1 cellular context compared by ENCODE assay signal in the genomic region with DNA sequence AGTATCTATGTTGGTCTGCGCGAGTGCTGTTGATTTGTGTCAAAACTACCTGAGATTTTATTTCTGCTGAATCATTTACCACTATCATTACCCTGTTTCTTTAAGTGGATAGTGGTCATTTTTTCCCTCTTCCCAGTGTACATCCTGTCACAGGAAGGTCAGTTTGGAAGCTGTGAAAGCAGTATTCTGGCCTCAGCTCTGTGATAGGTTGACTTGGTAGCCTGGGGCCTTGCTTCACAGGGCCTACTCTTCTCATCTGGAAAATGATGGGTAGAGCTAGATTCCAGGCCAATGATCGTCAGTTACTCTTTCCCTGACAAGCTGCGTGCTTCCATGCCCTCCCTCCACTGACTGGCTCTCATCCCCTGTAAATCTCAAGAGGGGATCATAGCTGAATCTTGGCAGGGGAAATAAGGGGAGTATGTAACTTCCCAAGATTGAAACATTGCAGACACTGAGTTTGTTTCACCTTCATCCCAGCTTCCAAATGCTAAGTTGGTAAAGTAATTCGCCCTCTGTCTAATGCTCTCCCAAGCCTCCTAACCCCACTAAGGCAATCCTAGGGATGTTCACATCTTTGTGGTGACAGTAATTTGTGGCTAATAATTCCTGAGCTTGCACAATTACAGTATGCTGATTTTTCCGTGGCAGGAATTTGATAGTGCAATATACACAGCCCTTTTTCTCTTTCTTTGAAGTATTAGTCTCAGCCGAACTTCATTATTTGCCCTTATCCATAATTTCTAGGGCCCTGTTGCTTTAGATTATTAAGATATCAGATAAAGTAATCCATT.
TF ChIP-seq lines count a peak whose summit lies in the region.

No MANE protein-coding gene starts in this region.

TF ChIP-seq in WTC11, 78 proteins besides CTCF, POLR2A, EP300 and RAD21 (continued from another document):
- TF ChIP-seq, protein P1, sequence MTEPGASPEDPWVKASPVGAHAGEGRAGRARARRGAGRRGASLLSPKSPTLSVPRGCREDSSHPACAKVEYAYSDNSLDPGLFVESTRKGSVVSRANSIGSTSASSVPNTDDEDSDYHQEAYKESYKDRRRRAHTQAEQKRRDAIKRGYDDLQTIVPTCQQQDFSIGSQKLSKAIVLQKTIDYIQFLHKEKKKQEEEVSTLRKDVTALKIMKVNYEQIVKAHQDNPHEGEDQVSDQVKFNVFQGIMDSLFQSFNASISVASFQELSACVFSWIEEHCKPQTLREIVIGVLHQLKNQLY (CRISPR knock-in tag; IDR thresholded peaks at IDR 0.05), result no peak
